In the genomic region with DNA sequence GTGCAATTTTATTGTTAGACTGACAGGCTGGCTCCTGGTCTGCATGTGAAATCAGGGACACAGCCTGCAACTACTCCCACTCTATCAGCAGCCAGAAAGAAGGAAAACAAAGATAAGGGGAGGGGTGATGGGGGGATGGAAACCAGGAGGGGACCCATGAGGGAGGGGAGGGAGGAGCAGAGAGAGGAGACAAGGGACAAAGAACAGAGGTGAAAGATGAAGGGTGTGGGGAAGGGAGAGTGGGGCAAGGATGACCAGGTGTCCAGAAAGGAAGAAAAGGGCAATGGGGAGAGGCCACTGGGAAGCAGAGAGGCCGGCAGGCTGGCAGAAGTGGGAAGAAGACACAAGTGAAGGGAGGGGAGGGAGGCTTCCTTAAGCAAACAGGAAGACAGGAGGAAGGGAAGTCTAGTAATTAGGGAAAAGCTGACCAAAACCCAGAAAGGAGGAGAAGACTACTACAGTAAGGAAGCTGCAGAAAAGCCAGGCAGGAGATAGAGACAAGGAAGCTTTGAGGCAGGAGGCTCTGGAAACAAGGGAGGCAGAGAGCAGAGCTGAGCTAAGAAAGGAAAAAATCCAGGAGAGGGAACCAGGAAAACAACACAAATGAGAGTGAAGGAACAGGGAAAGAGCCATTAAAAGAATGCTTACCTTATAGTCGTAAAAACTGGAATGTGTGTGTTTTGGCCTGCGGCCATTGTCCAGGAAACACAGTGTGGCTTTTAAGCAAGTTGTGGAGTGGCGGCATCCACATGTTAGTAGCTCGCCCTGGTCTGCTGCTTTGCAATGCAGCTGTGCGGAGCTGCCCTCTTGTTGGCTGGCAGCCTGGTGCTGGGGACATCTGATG, we compare ENCODE assay signal across 11 cellular contexts.
DNase-seq lines count a peak whose midpoint lies in the region; ATAC-seq and TF ChIP-seq lines count a peak whose summit lies in the region.
"Had no signal": no experiment of that assay in that cellular context is flagged by ENCODE, and none has a peak within 500 bp of the region (broad histone marks: within the 10 kb centered on the region; RNA-seq: fewer than 3 reads in every experiment).

No MANE protein-coding gene starts in this region.

- H3K9ac ChIP-seq in DND-41 (ENCODE audit: low read depth, low read length): peak overlapping the region; percentile 42

- H3K9me3 Mint-ChIP-seq in osteocyte (ENCODE audit: unreplicated experiment): no peaks in the 10 kb centered on the region

- H3K4me1 Mint-ChIP-seq in osteocyte (ENCODE audit: unreplicated experiment): peaks cover 24% of the 10 kb centered on the region

- TF ChIP-seq CTCF in DND-41 (IDR thresholded peaks at IDR 0.05; ENCODE audit: borderline replicate concordance, extremely low read depth, low read length, poor library complexity, severe bottlenecking) (no peak), heart left ventricle (IDR thresholded peaks at IDR 0.05) (no peak), osteocyte (IDR thresholded peaks at IDR 0.05) (no peak)

- ATAC-seq in DND-41 (ENCODE audit: insufficient read depth, low read depth): no peak
- ATAC-seq in heart left ventricle: peak in 3 of 4 donors; percentile 8 to 47 (median 40)
- no peak for ATAC-seq in HG02798 (IDR thresholded peaks at IDR 0.05; ENCODE audit: poor library complexity, unreplicated experiment)

- H3K4me3 ChIP-seq in DND-41 (ENCODE audit: low read depth in 1 of 2, low read length in 2 of 2): peak overlapping the region in 1 of 2 experiments; percentile 19; a peak in 1 of 4 replicates
- no peak overlapping the region for H3K4me3 ChIP-seq in heart left ventricle
- H3K4me3 ChIP-seq: coronary artery, MG63, skin epidermis had no signal

- no peaks in the 10 kb centered on the region for H4K20me1 ChIP-seq in DND-41 (ENCODE audit: insufficient read depth, low read length)

- no peak overlapping the region for H3K4me3 Mint-ChIP-seq in osteocyte (ENCODE audit: unreplicated experiment)

- H3K4me1 ChIP-seq in DND-41 (ENCODE audit: insufficient read depth, low read length) (peaks cover 53% of the 10 kb centered on the region), heart left ventricle (peaks cover 0 to 24% (median 15%) of the 10 kb centered on the region in 12 donors)

- 63 to 71% (median 66%) methylated on average over 6 of the region's 6 CpGs for WGBS in heart left ventricle, 4 donors

- peak overlapping the region; percentile 30 for H3K4me2 ChIP-seq in DND-41 (ENCODE audit: insufficient read depth, low read length)

- no peak for DNase-seq in DND-41
- peak; percentile 56 to 82 for DNase-seq in NCI-H526 (lab: John Stamatoyannopoulos, UW)
- peak in 2 of 5 donors; percentile 9 to 23 for DNase-seq in heart left ventricle
- DNase-seq in osteocyte (ENCODE audit: extremely low spot score, unreplicated experiment): no peak
- DNase-seq in T-helper 1 cell: no peak
- DNase-seq in HUDEP-2 (lab: John Stamatoyannopoulos, UW; ENCODE audit: unreplicated experiment in 76 of 76): no peak
- DNase-seq in mucosa of gallbladder (ENCODE audit: low spot score): no peak

- no peak for TF ChIP-seq POLR2A in heart left ventricle (IDR thresholded peaks at IDR 0.05)

- H3K9me3 ChIP-seq in DND-41 (ENCODE audit: insufficient read depth, low read length, severe bottlenecking): no peaks in the 10 kb centered on the region
- H3K9me3 ChIP-seq in heart left ventricle: no peaks in the 10 kb centered on the region
- H3K9me3 ChIP-seq: MG63 had no signal

- peak overlapping the region; percentile 53 for H2AFZ ChIP-seq in DND-41 (ENCODE audit: low read depth, low read length)

- no peaks in the 10 kb centered on the region for H3K79me2 ChIP-seq in DND-41 (ENCODE audit: insufficient read depth, low read length)

- H3K27ac ChIP-seq in DND-41 (ENCODE audit: low read length) (peak overlapping the region; percentile 82), heart left ventricle (peak overlapping the region in 11 of 12 donors; percentile 10 to 72 (median 37))

- no peaks in the 10 kb centered on the region for H3K27me3 Mint-ChIP-seq in osteocyte (ENCODE audit: unreplicated experiment)

- peak overlapping the region; percentile 32 for H3K27ac Mint-ChIP-seq in osteocyte (ENCODE audit: unreplicated experiment)

- no peaks in the 10 kb centered on the region for H3K36me3 Mint-ChIP-seq in osteocyte (ENCODE audit: unreplicated experiment)

- no peaks in the 10 kb centered on the region for H3K27me3 ChIP-seq in DND-41 (ENCODE audit: insufficient read depth, low read length, poor library complexity)
- peaks cover 0 to 7% (median 0%) of the 10 kb centered on the region in 9 donors for H3K27me3 ChIP-seq in heart left ventricle
- H3K27me3 ChIP-seq: MG63 had no signal

- intact Hi-C loops in heart left ventricle (cut with DNase I): loop anchor here (1.0 to 10.0 kb wide), 19 partner anchors 101 to 959 kb away; no protein-coding TSS in a partner anchor

- H3K36me3 ChIP-seq in DND-41 (ENCODE audit: insufficient read depth, low read length) (no peaks in the 10 kb centered on the region), heart left ventricle (no peaks in the 10 kb centered on the region)
- H3K36me3 ChIP-seq: MG63 had no signal

Comparison
In these comparisons a context has a peak if more than half of its experiments do, and no peak if none do; other contexts are left out.
1. ATAC-seq: peak in heart left ventricle (3 of 4); none in DND-41 (single experiment) and HG02798 (single experiment).
2. DNase-seq: peak in NCI-H526 (2 of 2); none in DND-41 (single experiment), osteocyte (single experiment), T-helper 1 cell (0 of 5), HUDEP-2 (0 of 76) and mucosa of gallbladder (single experiment).